Comparison of ENCODE assay signal across 1 cellular context in genomic region chr15:99719096-99719541, GRCh38.
TF ChIP-seq lines count a peak whose summit lies in the region.

No MANE protein-coding gene starts in this region.

TF ChIP-seq in HepG2, 621 proteins besides CTCF, POLR2A, EP300 and RAD21 (continued from another document):
- TF ChIP-seq MTF2 (CRISPR knock-in tag; IDR thresholded peaks at IDR 0.05; ENCODE audit: borderline replicate concordance) = no peak
- no peak for TF ChIP-seq ZNF138 (CRISPR knock-in tag; IDR thresholded peaks at IDR 0.05; ENCODE audit: low read depth)
- no peak for TF ChIP-seq NR1H2 (CRISPR knock-in tag; IDR thresholded peaks at IDR 0.05; ENCODE audit: borderline replicate concordance, low read depth)
